ENCODE assay signal across 34 cellular contexts in genomic region chr9:101367323-101367722, GRCh38. TPM values are rescaled to one million over a fixed set of nuclear protein-coding genes. Genes with fewer than 3 reads are reported as not detected.
"Had no signal": no experiment of that assay in that cellular context is flagged by ENCODE, and none has a peak within 500 bp of the region (broad histone marks: within the 10 kb centered on the region; RNA-seq: fewer than 3 reads in every experiment).

No MANE protein-coding gene starts in this region.

- H3K9me3 ChIP-seq: mucosa of descending colon, pancreas, prostate gland, suprapubic skin, thoracic aorta, tibial artery, upper lobe of right lung had no signal

- H3K36me3 ChIP-seq: left ventricle myocardium inferior, pancreas, prostate gland, stomach, suprapubic skin, thoracic aorta, tibial artery, upper lobe of right lung had no signal

- ATAC-seq: left colon; mucosa of descending colon; naive thymus-derived CD4-positive, alpha-beta T cell; natural killer cell treated with Interleukin-12 subunit alpha and Interleukin-12 subunit beta and Interleukin-15 and Interleukin-18, amount 100 ng/mL, for 72 hours; pancreas; right cardiac atrium; sciatic nerve; stimulated activated naive B cell treated with anti-CD40 and anti-IgM and Interleukin-4, amounts not matched to agents 10 μg/mL and 1 μg/mL and 100 μg/mL, for 72 hours; stimulated activated naive CD8-positive, alpha-beta T cell treated with anti-CD3 and anti-CD28 coated beads, Interleukin-15, Interleukin-2, amounts not matched to agents 100 U/mL and 50 U/mL, for 24 hours; upper lobe of right lung had no signal

- H3K4me1 ChIP-seq: left ventricle myocardium inferior, prostate gland, stomach, suprapubic skin, tibial artery, upper lobe of right lung had no signal

- FAIRE-seq: islet of Langerhans, kidney, pancreas, urothelium cell line had no signal

- H3K27me3 ChIP-seq: pancreas, stomach, suprapubic skin, tibial artery, upper lobe of right lung had no signal

- H3K4me3 ChIP-seq: left ventricle myocardium inferior, mucosa of descending colon, pancreas, prostate gland, skin epidermis, stomach, suprapubic skin, thoracic aorta, tibial artery, upper lobe of right lung had no signal

- DNase-seq: hypothalamus; immature natural killer cell; kidney; left colon; left ventricle myocardium inferior; midbrain; mucosa of descending colon; naive thymus-derived CD4-positive, alpha-beta T cell; nucleus accumbens; pancreas; posterior cingulate gyrus; retina; right cardiac atrium; stimulated activated CD4-positive, alpha-beta T cell treated with anti-CD3 and anti-CD28 coated beads, Interleukin-12 subunit alpha, Interleukin-12 subunit beta, amount 100 ng/mL, for 4 hours; stimulated activated CD4-positive, alpha-beta T cell treated with anti-CD3 and anti-CD28 coated beads, Interleukin-15, amount 100 ng/mL, for 24 hours; stimulated activated CD4-positive, alpha-beta T cell treated with anti-CD3 and anti-CD28 coated beads, Interleukin-2, amount 100 ng/mL, for 24 hours; stimulated activated CD4-positive, alpha-beta T cell treated with anti-CD3 and anti-CD28 coated beads, Interleukin-4, amount 100 ng/mL, for 1 hour; stimulated activated naive B cell treated with anti-CD40 and anti-IgM and Interleukin-4, amounts not matched to agents 10 μg/mL and 1 μg/mL and 100 μg/mL, for 72 hours; stimulated activated naive CD8-positive, alpha-beta T cell treated with anti-CD3 and anti-CD28 coated beads, Interleukin-15, Interleukin-2, amounts not matched to agents 100 U/mL and 50 U/mL, for 24 hours; stomach; tibial artery; trophoblast cell; upper lobe of right lung had no signal

- H3K27ac ChIP-seq: left ventricle myocardium inferior, pancreas, prostate gland, skin epidermis, stomach, suprapubic skin, thoracic aorta, tibial artery, upper lobe of right lung had no signal

RNA-seq across cellular contexts. Expression of gene BAAT, which starts 17.5 kb away (rescaled TPM):
- total RNA-seq: left colon, left ventricle myocardium inferior, lower leg skin, lung microvascular endothelial cell, mesenteric fat pad, prostate gland, sciatic nerve had no signal
- polyA plus RNA-seq: immature natural killer cell; naive thymus-derived CD4-positive, alpha-beta T cell; stomach had no signal
